ENCODE assay signal across 8 cellular contexts in genomic region chr17:45021607-45022287, GRCh38. TPM values are rescaled to one million over a fixed set of nuclear protein-coding genes. Genes with fewer than 3 reads are reported as not detected.
A peak's percentile ranks its signal among the peaks of the same experiment; 100 is the strongest.
DNase-seq lines count a peak whose midpoint lies in the region; ATAC-seq and TF ChIP-seq lines count a peak whose summit lies in the region.

No MANE protein-coding gene starts in this region.

- H3K36me3 ChIP-seq in GM06990 (ENCODE audit: control insufficient read depth, insufficient read depth, low read length) (peaks cover 8% of the 10 kb centered on the region), HUES48 (ENCODE audit: control insufficient read depth, insufficient read depth, low read length) (peaks cover 18% of the 10 kb centered on the region), osteoblast (ENCODE audit: insufficient read depth, low read length) (peaks cover 3% of the 10 kb centered on the region), thymus (ENCODE audit: control insufficient read depth, insufficient read depth) (peaks cover 37% of the 10 kb centered on the region)

- H3K27me3 Mint-ChIP-seq in activated naive CD4-positive, alpha-beta T cell treated with anti-CD3 and anti-CD28 coated beads for 36 hours (ENCODE audit: low read depth): peaks cover 34% of the 10 kb centered on the region

- no peak overlapping the region for H3K9ac ChIP-seq in HUES48 (ENCODE audit: low read depth, low read length)

- H3K27ac ChIP-seq in HUES48 (ENCODE audit: low read depth, low read length) (no peak overlapping the region), osteoblast (ENCODE audit: low read depth, low read length) (no peak overlapping the region), thymus (ENCODE audit: low read depth) (no peak overlapping the region)

- peaks cover 20% of the 10 kb centered on the region for H3K4me1 ChIP-seq in HUES48 (ENCODE audit: control insufficient read depth, insufficient read depth, low read length)
- peaks cover 16% of the 10 kb centered on the region for H3K4me1 ChIP-seq in osteoblast (ENCODE audit: insufficient read depth, low read length)
- H3K4me1 ChIP-seq in thymus (ENCODE audit: control insufficient read depth, insufficient read depth, low read length): peaks cover 21% of the 10 kb centered on the region

- ATAC-seq in HG03571 (IDR thresholded peaks at IDR 0.05; ENCODE audit: unreplicated experiment): no peak

- peak; percentile 56 for TF ChIP-seq CTCF in GM06990 (IDR thresholded peaks at IDR 0.05; ENCODE audit: insufficient read depth, low read length, poor library complexity, severe bottlenecking)
- peak; percentile 61 for TF ChIP-seq CTCF in osteoblast (IDR thresholded peaks at IDR 0.05; ENCODE audit: extremely low read depth, low read depth, low read length)

- peaks cover 2% of the 10 kb centered on the region for H3K27me3 ChIP-seq in GM06990 (replicated peaks; ENCODE audit: control insufficient read depth, insufficient read depth, low read length)
- peaks cover 43% of the 10 kb centered on the region for H3K27me3 ChIP-seq in HUES48 (ENCODE audit: control insufficient read depth, insufficient read depth, low read length)
- peaks cover 4% of the 10 kb centered on the region for H3K27me3 ChIP-seq in osteoblast (ENCODE audit: insufficient read depth, low read length)
- peaks cover 38% of the 10 kb centered on the region for H3K27me3 ChIP-seq in thymus (ENCODE audit: control insufficient read depth, insufficient read depth)

- H3K4me3 ChIP-seq in GM06990 (replicated peaks; ENCODE audit: low read depth, low read length) (peak overlapping the region; percentile 14; the same call in 1 of the 2 replicates), HUES48 (ENCODE audit: low read depth, low read length) (peak overlapping the region; percentile 58), osteoblast (ENCODE audit: insufficient read depth, low read length) (peak overlapping the region; percentile 67), thymus (ENCODE audit: low read length) (peak overlapping the region; percentile 48)

- no peak overlapping the region for H3K27ac Mint-ChIP-seq in activated naive CD4-positive, alpha-beta T cell treated with anti-CD3 and anti-CD28 coated beads for 36 hours

- no peak overlapping the region for H3K4me3 Mint-ChIP-seq in activated naive CD4-positive, alpha-beta T cell treated with anti-CD3 and anti-CD28 coated beads for 36 hours

- intact Hi-C loops in activated naive CD4-positive, alpha-beta T cell treated with anti-CD3 and anti-CD28 coated beads for 36 hours (cut with micrococcal nuclease): loop anchor here (1.0 to 5.0 kb wide), 4 partner anchors 77 to 246 kb away; partner anchors contain the start of gene EFTUD2

- H3K9me3 ChIP-seq in HUES48 (ENCODE audit: control insufficient read depth, insufficient read depth, low read length) (no peaks in the 10 kb centered on the region), osteoblast (ENCODE audit: low read depth, low read length) (no peaks in the 10 kb centered on the region), thymus (ENCODE audit: control insufficient read depth) (no peaks in the 10 kb centered on the region)

- peaks cover 16% of the 10 kb centered on the region for H3K4me1 Mint-ChIP-seq in activated naive CD4-positive, alpha-beta T cell treated with anti-CD3 and anti-CD28 coated beads for 36 hours (ENCODE audit: low read depth)

- DNase-seq in GM06990 (ENCODE audit: extremely low read depth, insufficient read length) (peak; percentile 77), SK-MEL-5 (ENCODE audit: low read depth, low spot score) (peak; percentile 38), germinal center (ENCODE audit: low spot score) (peak; percentile 91), osteoblast (ENCODE audit: insufficient read length, low spot score, missing footprints) (peak; percentile 99)
- DNase-seq in activated naive CD4-positive, alpha-beta T cell treated with anti-CD3 and anti-CD28 coated beads for 36 hours: peak; percentile 61

- peak overlapping the region; percentile 83 for H3K4me2 ChIP-seq in osteoblast (ENCODE audit: insufficient read depth, low read length)

- H2AFZ ChIP-seq in osteoblast (ENCODE audit: low read length): peak overlapping the region; percentile 76

- no peaks in the 10 kb centered on the region for H3K9me3 Mint-ChIP-seq in activated naive CD4-positive, alpha-beta T cell treated with anti-CD3 and anti-CD28 coated beads for 36 hours

- peaks cover 3% of the 10 kb centered on the region for H3K36me3 Mint-ChIP-seq in activated naive CD4-positive, alpha-beta T cell treated with anti-CD3 and anti-CD28 coated beads for 36 hours (ENCODE audit: low read depth)

- H4K20me1 ChIP-seq in osteoblast (ENCODE audit: insufficient read depth, low read length): no peaks in the 10 kb centered on the region

- WGBS in thymus: 7% methylated on average over 57 of the region's 57 CpGs

- in situ Hi-C loops in SK-MEL-5 (cut with HindIII; ENCODE audit: low pct_unique_long_range_greater_than_20kb, low sequenced_read_pairs): no loop called here

- H3K79me2 ChIP-seq in osteoblast (ENCODE audit: insufficient read depth, low read length): no peaks in the 10 kb centered on the region

- CTCF ChIA-PET in activated naive CD4-positive, alpha-beta T cell treated with anti-CD3 and anti-CD28 coated beads for 36 hours (lab: Charles Lee): interaction anchor here (0.6 to 5.2 kb wide), 23 partner anchors 9 to 499 kb away, joined by 3 to 60 read pairs (median 4); partner anchors contain the start of gene EFTUD2

RNA-seq across cellular contexts. Expression of gene DCAKD, which starts 29.7 kb away (rescaled TPM):
- total RNA-seq in SK-MEL-5 (2014; rRNA removed; shearing (Covaris generic)): 32.1 and 41.4 TPM in 2 replicates
- 46.2 and 51.5 TPM in 2 replicates for polyA plus RNA-seq in SK-MEL-5 (2015; cell fraction: cytosol; rRNA removed)
- 22.3 and 26.7 TPM in 2 replicates for polyA plus RNA-seq in SK-MEL-5 (2015; cell fraction: nucleus; rRNA removed)
- 10 to 100 TPM; 38.1 to 38.9 TPM for total RNA-seq in activated naive CD4-positive, alpha-beta T cell treated with anti-CD3 and anti-CD28 coated beads for 36 hours
- 34.5 and 39.1 TPM in 2 replicates for total RNA-seq in osteoblast
- 24.7 TPM for polyA plus RNA-seq in thymus

RNA-seq across cellular contexts. Expression of gene NMT1, which starts 39.4 kb away (rescaled TPM):
- 71.5 and 78.0 TPM in 2 replicates for total RNA-seq in SK-MEL-5 (2014; rRNA removed; shearing (Covaris generic))
- 71.8 and 85.7 TPM in 2 replicates for polyA plus RNA-seq in SK-MEL-5 (2015; cell fraction: cytosol; rRNA removed)
- 61.5 and 64.3 TPM in 2 replicates for polyA plus RNA-seq in SK-MEL-5 (2015; cell fraction: nucleus; rRNA removed)
- 100 to 1,000 TPM; 234 to 235 TPM for total RNA-seq in activated naive CD4-positive, alpha-beta T cell treated with anti-CD3 and anti-CD28 coated beads for 36 hours
- total RNA-seq in osteoblast: 51.8 and 66.6 TPM in 2 replicates
- polyA plus RNA-seq in thymus: 39.3 TPM

RNA-seq across cellular contexts. Expression of gene C1QL1, which starts 53.6 kb away (rescaled TPM):
- 3.8 and 5.0 TPM in 2 replicates for total RNA-seq in SK-MEL-5 (2014; rRNA removed; shearing (Covaris generic))
- polyA plus RNA-seq in SK-MEL-5 (2015; cell fraction: cytosol; rRNA removed): 19.1 and 20.9 TPM in 2 replicates
- polyA plus RNA-seq in SK-MEL-5 (2015; cell fraction: nucleus; rRNA removed): 0.89 and 4.8 TPM in 2 replicates
- total RNA-seq in activated naive CD4-positive, alpha-beta T cell treated with anti-CD3 and anti-CD28 coated beads for 36 hours: under 1 TPM; 0.36 to 0.40 TPM
- total RNA-seq in osteoblast: under 0.01 TPM in 1 of 2 replicates, not detected in the other
- 0.23 TPM for polyA plus RNA-seq in thymus

Comparison
In these comparisons a context has a peak if more than half of its experiments do, and no peak if none do; other contexts are left out.
1. DNase-seq: peak in every context shown above with its lines; median percentile 99 in osteoblast; 91 in germinal center; 77 in GM06990; 61 in activated naive CD4-positive, alpha-beta T cell treated with anti-CD3 and anti-CD28 coated beads for 36 hours; 38 in SK-MEL-5.
2. H3K4me3 ChIP-seq: peak in every context shown above with its lines; median percentile 67 in osteoblast; 58 in HUES48; 48 in thymus; 14 in GM06990.